Comparison of ENCODE assay signal across 5 cellular contexts in the genomic region with DNA sequence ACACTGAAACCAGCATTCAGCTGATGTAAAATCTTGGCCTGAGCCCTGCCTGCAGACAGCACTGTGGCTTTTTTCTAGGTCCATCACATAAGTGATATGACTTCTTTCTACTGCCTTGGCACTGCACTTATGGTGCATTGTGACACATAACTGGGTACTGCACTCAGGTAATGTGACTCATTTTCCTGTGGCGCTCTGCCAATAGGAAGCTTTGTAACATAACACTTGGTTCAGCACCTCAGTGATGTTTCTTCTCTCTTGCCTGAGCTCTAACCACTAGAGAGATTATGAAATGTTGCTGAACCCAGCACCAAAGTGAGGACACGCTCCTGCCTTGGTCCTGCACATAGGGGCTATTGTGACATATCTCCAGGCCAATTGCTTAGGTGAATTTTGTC. TPM values are rescaled to one million over a fixed set of nuclear protein-coding genes. Genes with fewer than 3 reads are reported as not detected.
"Had no signal": no experiment of that assay in that cellular context is flagged by ENCODE, and none has a peak within 500 bp of the region (broad histone marks: within the 10 kb centered on the region; RNA-seq: fewer than 3 reads in every experiment).

No MANE protein-coding gene starts in this region.

RNA-seq across cellular contexts. Expression of gene BPY2, which starts 12.4 kb away (rescaled TPM):
- total RNA-seq: GM23338, H1, H9, HT-29, IMR-90 had no signal
